8 cellular contexts compared by ENCODE assay signal in the genomic region with DNA sequence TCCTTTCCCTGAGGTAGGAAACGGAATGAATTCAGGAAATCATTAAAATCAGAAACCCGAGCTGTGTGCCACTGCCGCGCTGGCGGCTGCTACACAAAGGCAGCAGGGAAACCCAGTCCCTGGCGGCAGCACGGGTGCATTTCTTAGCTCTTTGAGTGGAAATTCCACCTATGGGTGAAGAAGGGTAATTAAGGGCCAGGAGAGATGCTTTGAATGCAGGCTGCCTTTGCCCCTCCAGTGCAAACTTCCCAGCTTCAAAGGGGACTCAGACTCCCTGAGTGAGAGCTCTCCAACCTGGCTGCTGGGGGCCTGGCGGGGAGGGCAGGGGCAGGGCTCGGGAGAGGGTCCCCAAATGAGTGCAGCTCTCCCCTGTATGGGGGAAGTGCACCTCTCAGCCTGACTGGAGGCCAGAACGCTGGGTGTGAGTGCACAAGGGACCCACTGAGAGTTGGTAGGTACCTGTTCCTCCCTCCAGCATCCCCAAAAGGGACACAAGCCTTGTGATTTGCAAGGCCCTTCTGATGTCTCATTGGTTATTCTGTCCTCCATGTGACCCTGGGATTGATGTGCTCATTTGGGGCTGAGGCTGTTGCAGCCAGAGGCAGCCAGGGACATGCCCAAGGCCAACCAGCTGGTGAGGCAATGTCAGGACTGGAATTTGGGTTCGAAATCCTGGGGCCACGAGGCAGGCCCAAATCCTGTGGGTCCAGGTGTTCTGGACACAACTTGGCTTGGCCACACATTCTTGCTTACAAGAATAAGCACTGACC. TPM values are rescaled to one million over a fixed set of nuclear protein-coding genes. Genes with fewer than 3 reads are reported as not detected.
DNase-seq lines count a peak whose midpoint lies in the region; ATAC-seq and TF ChIP-seq lines count a peak whose summit lies in the region.

No MANE protein-coding gene starts in this region.

- H3K4me1 Mint-ChIP-seq in activated CD4-positive, alpha-beta T cell treated with anti-CD3 and anti-CD28 coated beads, Interleukin-2, amount 10 ng/mL, durations not matched to agents 24 days and 14 days, result peaks cover 26% of the 10 kb centered on the region

- no peaks in the 10 kb centered on the region for H3K36me3 Mint-ChIP-seq in activated CD4-positive, alpha-beta T cell treated with anti-CD3 and anti-CD28 coated beads, Interleukin-2, amount 10 ng/mL, durations not matched to agents 24 days and 14 days (ENCODE audit: low read depth)

- no peak overlapping the region for H3K4me3 ChIP-seq in choroid plexus epithelial cell (ENCODE audit: low read depth, low read length)

- H3K27me3 Mint-ChIP-seq in activated CD4-positive, alpha-beta T cell treated with anti-CD3 and anti-CD28 coated beads, Interleukin-2, amount 10 ng/mL, durations not matched to agents 24 days and 14 days, result no peaks in the 10 kb centered on the region

- peak; percentile 76 for DNase-seq in activated CD4-positive, alpha-beta T cell treated with anti-CD3 and anti-CD28 coated beads, Interleukin-2, amount 10 ng/mL, durations not matched to agents 24 days and 14 days
- no peak for DNase-seq in activated CD4-positive, alpha-beta T cell treated with anti-CD3 and anti-CD28 coated beads for 1 hour
- DNase-seq in NCI-H1092 treated with DMSO at 0.1 percent for 48 hours (lab: John Stamatoyannopoulos, UW), result peak; percentile 41
- DNase-seq in choroid plexus epithelial cell (ENCODE audit: low read depth), result peak; percentile 42
- peak; percentile 49 for DNase-seq in posterior vena cava (ENCODE audit: low spot score)
- DNase-seq in NCI-H1694 treated with DMSO at 0.1 percent for 48 hours (lab: John Stamatoyannopoulos, UW), result no peak

- no peak overlapping the region for H3K4me3 Mint-ChIP-seq in activated CD4-positive, alpha-beta T cell treated with anti-CD3 and anti-CD28 coated beads, Interleukin-2, amount 10 ng/mL, durations not matched to agents 24 days and 14 days

- H3K27ac Mint-ChIP-seq in activated CD4-positive, alpha-beta T cell treated with anti-CD3 and anti-CD28 coated beads, Interleukin-2, amount 10 ng/mL, durations not matched to agents 24 days and 14 days, result no peak overlapping the region

- H3K9me3 Mint-ChIP-seq in activated CD4-positive, alpha-beta T cell treated with anti-CD3 and anti-CD28 coated beads, Interleukin-2, amount 10 ng/mL, durations not matched to agents 24 days and 14 days, result no peaks in the 10 kb centered on the region

- no peak for ATAC-seq in HG03025 (IDR thresholded peaks at IDR 0.05; ENCODE audit: low FRiP score, unreplicated experiment)
- ATAC-seq in HG02884 (IDR thresholded peaks at IDR 0.05; ENCODE audit: unreplicated experiment), result no peak

- peak; percentile 57 for TF ChIP-seq CTCF in choroid plexus epithelial cell (conservative IDR thresholded peaks at IDR 0.05; ENCODE audit: low read depth, low read length)

- intact Hi-C loops in activated CD4-positive, alpha-beta T cell treated with anti-CD3 and anti-CD28 coated beads, Interleukin-2, amount 10 ng/mL, durations not matched to agents 24 days and 14 days (cut with micrococcal nuclease), result no loop called here
- intact Hi-C loops in posterior vena cava (cut with DNase I), result loop anchor here (1.0 to 5.0 kb wide), 2 partner anchors 46 to 75 kb away; no protein-coding TSS in a partner anchor

RNA-seq across cellular contexts. Expression of a gene that starts 16.3 kb away (rescaled TPM):
- total RNA-seq in activated CD4-positive, alpha-beta T cell treated with anti-CD3 and anti-CD28 coated beads, Interleukin-2, amount 10 ng/mL, durations not matched to agents 24 days and 14 days, result 66.3 and 71.7 TPM in 2 replicates
- 10 to 100 TPM; 61.5 to 62.6 TPM for total RNA-seq in posterior vena cava

Comparison
In these comparisons a context has a peak if more than half of its experiments do, and no peak if none do; other contexts are left out.
1. DNase-seq: peak in activated CD4-positive, alpha-beta T cell treated with anti-CD3 and anti-CD28 coated beads, Interleukin-2, amount 10 ng/mL, durations not matched to agents 24 days and 14 days (single experiment), NCI-H1092 treated with DMSO at 0.1 percent for 48 hours (single experiment), choroid plexus epithelial cell (single experiment) and posterior vena cava (single experiment); none in activated CD4-positive, alpha-beta T cell treated with anti-CD3 and anti-CD28 coated beads for 1 hour (single experiment) and NCI-H1694 treated with DMSO at 0.1 percent for 48 hours (single experiment).